Comparison of ENCODE assay signal across 17 cellular contexts in genomic region chr6:137892271-137892708, GRCh38. TPM values are rescaled to one million over a fixed set of nuclear protein-coding genes. Genes with fewer than 3 reads are reported as not detected.
DNase-seq lines count a peak whose midpoint lies in the region; ATAC-seq, FAIRE-seq and TF ChIP-seq lines count a peak whose summit lies in the region.
"Had no signal": no experiment of that assay in that cellular context is flagged by ENCODE, and none has a peak within 500 bp of the region (broad histone marks: within the 10 kb centered on the region; RNA-seq: fewer than 3 reads in every experiment).

No MANE protein-coding gene starts in this region.

- H4K20me1 ChIP-seq in astrocyte (ENCODE audit: insufficient read depth, low read length): no peaks in the 10 kb centered on the region

- H3K23ac ChIP-seq in mesenchymal stem cell (ENCODE audit: low read length in 2 of 2): no peak overlapping the region

- H3K9me3 ChIP-seq in astrocyte (ENCODE audit: insufficient read depth, low read depth, low read length) (no peaks in the 10 kb centered on the region), mesenchymal stem cell (ENCODE audit: control insufficient read depth, low read length) (no peaks in the 10 kb centered on the region)
- H3K9me3 ChIP-seq: right lobe of liver had no signal

- peak; percentile 91 for DNase-seq in EH (ENCODE audit: low read depth)
- peak; percentile 94 for DNase-seq in astrocyte (ENCODE audit: low read depth)
- DNase-seq in mesenchymal stem cell: peak; percentile 58
- no peak for DNase-seq in stimulated activated naive CD8-positive, alpha-beta T cell treated with anti-CD3 and anti-CD28 coated beads, Interleukin-15, amount 100 ng/mL, for 72 hours
- DNase-seq in activated CD8-positive, alpha-beta T cell treated with anti-CD3 and anti-CD28 coated beads for 36 hours: no peak
- no peak for DNase-seq in activated CD4-positive, alpha-beta T cell treated with anti-CD3 and anti-CD28 coated beads for 1 hour
- no peak for DNase-seq in stimulated activated CD4-positive, alpha-beta T cell treated with anti-CD3 and anti-CD28 coated beads, Interleukin-2, amount 100 ng/mL, for 48 hours
- DNase-seq: activated CD4-positive, alpha-beta T cell treated with anti-CD3 and anti-CD28 coated beads for 36 hours; activated effector memory CD4-positive, alpha-beta T cell treated with Interleukin-2 at 50 U/mL for 16 hours; cortex of kidney; H9; NCI-H345; right lobe of liver; SHP77 treated with DMSO at 0.1 percent for 48 hours had no signal

- H3K79me2 ChIP-seq in astrocyte (ENCODE audit: insufficient read depth, low read length): no peaks in the 10 kb centered on the region
- H3K79me2 ChIP-seq: hepatocyte had no signal

- H2AFZ ChIP-seq in astrocyte (ENCODE audit: low read depth, low read length) (no peak overlapping the region), mesenchymal stem cell (ENCODE audit: low read depth, low read length) (no peak overlapping the region)
- H2AFZ ChIP-seq: hepatocyte had no signal

- H3K27me3 ChIP-seq in astrocyte (ENCODE audit: insufficient read depth, low read length) (no peaks in the 10 kb centered on the region), mesenchymal stem cell (ENCODE audit: control insufficient read depth in 1 of 2, insufficient read depth in 1 of 2, low read length in 2 of 2) (no peaks in the 10 kb centered on the region)
- H3K27me3 ChIP-seq: hepatocyte, right lobe of liver had no signal

- H3K36me3 ChIP-seq in astrocyte (ENCODE audit: insufficient read depth, low read length) (no peaks in the 10 kb centered on the region), mesenchymal stem cell (ENCODE audit: control insufficient read depth in 1 of 2, insufficient read depth in 2 of 2, low read depth in 1 of 2, low read length in 2 of 2) (no peaks in the 10 kb centered on the region)
- H3K36me3 ChIP-seq: right lobe of liver had no signal

- H2BK15ac ChIP-seq in mesenchymal stem cell (ENCODE audit: low read depth, poor library complexity, severe bottlenecking): no peak overlapping the region

- H3K9ac ChIP-seq in astrocyte (ENCODE audit: low read length) (no peak overlapping the region), mesenchymal stem cell (ENCODE audit: low read length) (peak overlapping the region; percentile 38)

- POLR2A ChIA-PET in activated CD8-positive, alpha-beta T cell treated with anti-CD3 and anti-CD28 coated beads for 36 hours (lab: Charles Lee): interaction anchor here (0.8 to 3.5 kb wide), 2 partner anchors 10 kb away, joined by 4 to 26 read pairs; no protein-coding TSS in a partner anchor

- H3K4me2 ChIP-seq in astrocyte (ENCODE audit: low read length): peak overlapping the region; percentile 2
- no peak overlapping the region for H3K4me2 ChIP-seq in mesenchymal stem cell (ENCODE audit: low read length, poor library complexity, severe bottlenecking)
- H3K4me2 ChIP-seq: hepatocyte had no signal

- TF ChIP-seq CTCF in astrocyte (IDR thresholded peaks at IDR 0.05; ENCODE audit: insufficient read depth, low read depth, low read length): no peak
- TF ChIP-seq CTCF in activated CD8-positive, alpha-beta T cell treated with anti-CD3 and anti-CD28 coated beads for 36 hours (IDR thresholded peaks at IDR 0.05): no peak

- no peak overlapping the region for H3K4me3 Mint-ChIP-seq in astrocyte (ENCODE audit: unreplicated experiment)
- H3K4me3 Mint-ChIP-seq in stimulated activated naive CD8-positive, alpha-beta T cell treated with anti-CD3 and anti-CD28 coated beads, Interleukin-15, amount 100 ng/mL, for 72 hours: no peak overlapping the region
- H3K4me3 Mint-ChIP-seq in activated CD8-positive, alpha-beta T cell treated with anti-CD3 and anti-CD28 coated beads for 36 hours: no peak overlapping the region
- H3K4me3 Mint-ChIP-seq: activated CD4-positive, alpha-beta T cell treated with anti-CD3 and anti-CD28 coated beads for 36 hours; CD4-positive, alpha-beta memory T cell; H9 had no signal

- H3K4me3 ChIP-seq in astrocyte (ENCODE audit: insufficient read depth, low read depth, low read length) (no peak overlapping the region), mesenchymal stem cell (ENCODE audit: insufficient read depth in 1 of 2, low read depth in 1 of 2, low read length in 2 of 2) (no peak overlapping the region)
- H3K4me3 ChIP-seq: hepatocyte, right lobe of liver had no signal

- no peak overlapping the region for H2BK120ac ChIP-seq in mesenchymal stem cell (ENCODE audit: low read depth, low read length)

- no peak overlapping the region for H2BK5ac ChIP-seq in mesenchymal stem cell (ENCODE audit: low read depth, low read length, poor library complexity, severe bottlenecking)

- peaks cover 25% of the 10 kb centered on the region for H3K4me1 Mint-ChIP-seq in astrocyte (ENCODE audit: low read depth, unreplicated experiment)
- H3K4me1 Mint-ChIP-seq in stimulated activated naive CD8-positive, alpha-beta T cell treated with anti-CD3 and anti-CD28 coated beads, Interleukin-15, amount 100 ng/mL, for 72 hours: peaks cover 43% of the 10 kb centered on the region
- H3K4me1 Mint-ChIP-seq in activated CD8-positive, alpha-beta T cell treated with anti-CD3 and anti-CD28 coated beads for 36 hours (ENCODE audit: low read depth): peaks cover 22% of the 10 kb centered on the region
- H3K4me1 Mint-ChIP-seq: H9 had no signal

- peak overlapping the region; percentile 73 for H3K27ac Mint-ChIP-seq in astrocyte (ENCODE audit: unreplicated experiment)
- H3K27ac Mint-ChIP-seq in stimulated activated naive CD8-positive, alpha-beta T cell treated with anti-CD3 and anti-CD28 coated beads, Interleukin-15, amount 100 ng/mL, for 72 hours: no peak overlapping the region
- H3K27ac Mint-ChIP-seq in activated CD8-positive, alpha-beta T cell treated with anti-CD3 and anti-CD28 coated beads for 36 hours: no peak overlapping the region
- H3K27ac Mint-ChIP-seq: activated CD4-positive, alpha-beta T cell treated with anti-CD3 and anti-CD28 coated beads for 36 hours; CD4-positive, alpha-beta memory T cell had no signal

- H3K18ac ChIP-seq in mesenchymal stem cell (ENCODE audit: low read depth in 1 of 2, low read length in 2 of 2): no peak overlapping the region

- no CpG with 5 or more reads among the region's 3 CpGs for WGBS in mesenchymal stem cell

- H4K91ac ChIP-seq in mesenchymal stem cell (ENCODE audit: low read length): no peak overlapping the region

- H3K4me1 ChIP-seq in astrocyte (ENCODE audit: insufficient read depth, low read length) (peaks cover 5% of the 10 kb centered on the region), mesenchymal stem cell (ENCODE audit: control insufficient read depth, insufficient read depth, low read depth, low read length) (no peaks in the 10 kb centered on the region)
- H3K4me1 ChIP-seq: right lobe of liver had no signal

- no peaks in the 10 kb centered on the region for H3K27me3 Mint-ChIP-seq in astrocyte (ENCODE audit: low read depth, unreplicated experiment)
- no peaks in the 10 kb centered on the region for H3K27me3 Mint-ChIP-seq in stimulated activated naive CD8-positive, alpha-beta T cell treated with anti-CD3 and anti-CD28 coated beads, Interleukin-15, amount 100 ng/mL, for 72 hours
- H3K27me3 Mint-ChIP-seq in activated CD8-positive, alpha-beta T cell treated with anti-CD3 and anti-CD28 coated beads for 36 hours: no peaks in the 10 kb centered on the region
- H3K27me3 Mint-ChIP-seq: activated CD4-positive, alpha-beta T cell treated with anti-CD3 and anti-CD28 coated beads for 36 hours; CD4-positive, alpha-beta memory T cell had no signal

- H3K27ac ChIP-seq in astrocyte (ENCODE audit: low read depth, low read length) (peak overlapping the region; percentile 33), mesenchymal stem cell (ENCODE audit: low read length, poor library complexity, severe bottlenecking) (no peak overlapping the region)
- H3K27ac ChIP-seq: hepatocyte, right lobe of liver had no signal

- FAIRE-seq in astrocyte (lab: Jason Lieb, UNC): peak; percentile 20

- H3K14ac ChIP-seq in mesenchymal stem cell (ENCODE audit: low read length in 2 of 2): no peak overlapping the region

- no peak overlapping the region for H2AK5ac ChIP-seq in mesenchymal stem cell (ENCODE audit: low read length, severe bottlenecking)

- H3K79me1 ChIP-seq in mesenchymal stem cell (replicated peaks; ENCODE audit: low read length, poor library complexity, severe bottlenecking): no peaks in the 10 kb centered on the region

- H2BK12ac ChIP-seq in mesenchymal stem cell (ENCODE audit: low read length in 2 of 2): no peak overlapping the region

- H3K36me3 Mint-ChIP-seq in astrocyte (ENCODE audit: low read depth, unreplicated experiment): no peaks in the 10 kb centered on the region
- H3K36me3 Mint-ChIP-seq in activated CD8-positive, alpha-beta T cell treated with anti-CD3 and anti-CD28 coated beads for 36 hours (ENCODE audit: low read depth): peaks cover 15% of the 10 kb centered on the region

- ATAC-seq in HG03442 (IDR thresholded peaks at IDR 0.05; ENCODE audit: unreplicated experiment): peak; percentile 58
- no peak for ATAC-seq in stimulated activated naive CD8-positive, alpha-beta T cell treated with anti-CD3 and anti-CD28 coated beads, Interleukin-15, amount 100 ng/mL, for 72 hours
- no peak for ATAC-seq in activated CD8-positive, alpha-beta T cell treated with anti-CD3 and anti-CD28 coated beads for 36 hours
- ATAC-seq: activated CD4-positive, alpha-beta T cell treated with anti-CD3 and anti-CD28 coated beads for 36 hours; right lobe of liver had no signal

- no peak overlapping the region for H4K8ac ChIP-seq in mesenchymal stem cell (ENCODE audit: low read length)

- H3K4ac ChIP-seq in mesenchymal stem cell (ENCODE audit: low read depth in 1 of 2, low read length in 2 of 2): no peak overlapping the region

- CTCF ChIA-PET in activated CD8-positive, alpha-beta T cell treated with anti-CD3 and anti-CD28 coated beads for 36 hours (lab: Charles Lee): interaction anchor here (1.5 kb wide), 1 partner anchor 11 kb away, joined by 3 read pairs; no protein-coding TSS in a partner anchor

- intact Hi-C loops in activated CD8-positive, alpha-beta T cell treated with anti-CD3 and anti-CD28 coated beads for 36 hours (cut with micrococcal nuclease): no loop called here

- peaks cover 13% of the 10 kb centered on the region for H3K9me3 Mint-ChIP-seq in astrocyte (ENCODE audit: unreplicated experiment)
- peaks cover 21 to 23% of the 10 kb centered on the region in 2 donors for H3K9me3 Mint-ChIP-seq in stimulated activated naive CD8-positive, alpha-beta T cell treated with anti-CD3 and anti-CD28 coated beads, Interleukin-15, amount 100 ng/mL, for 72 hours
- H3K9me3 Mint-ChIP-seq in activated CD8-positive, alpha-beta T cell treated with anti-CD3 and anti-CD28 coated beads for 36 hours: peaks cover 10% of the 10 kb centered on the region

RNA-seq across cellular contexts. Expression of gene TNFAIP3, which starts 25.2 kb away (rescaled TPM):
- 16.2 and 16.8 TPM in 2 replicates for total RNA-seq in astrocyte
- 8.2 TPM for polyA plus RNA-seq in mesenchymal stem cell (2013, experiment 1 of 2)
- polyA plus RNA-seq in mesenchymal stem cell (2013, experiment 2 of 2): 7.2 TPM
- 100 to 1,000 TPM; 399 to 402 TPM for total RNA-seq in activated CD8-positive, alpha-beta T cell treated with anti-CD3 and anti-CD28 coated beads for 36 hours

Comparison
In these comparisons a context has a peak if more than half of its experiments do, and no peak if none do; other contexts are left out.
1. DNase-seq: peak in EH (single experiment), astrocyte (single experiment) and mesenchymal stem cell (single experiment); none in stimulated activated naive CD8-positive, alpha-beta T cell treated with anti-CD3 and anti-CD28 coated beads, Interleukin-15, amount 100 ng/mL, for 72 hours (0 of 2), activated CD8-positive, alpha-beta T cell treated with anti-CD3 and anti-CD28 coated beads for 36 hours (single experiment), activated CD4-positive, alpha-beta T cell treated with anti-CD3 and anti-CD28 coated beads for 1 hour (single experiment) and stimulated activated CD4-positive, alpha-beta T cell treated with anti-CD3 and anti-CD28 coated beads, Interleukin-2, amount 100 ng/mL, for 48 hours (0 of 2).
2. RNA of gene TNFAIP3, which starts 25.2 kb away (total RNA-seq): 399 to 402 TPM in activated CD8-positive, alpha-beta T cell treated with anti-CD3 and anti-CD28 coated beads for 36 hours; 16.2 to 16.8 TPM in astrocyte; every median in the first group is over 10 times any median in the second.